ENCODE assay signal across 2 cellular contexts in the genomic region with DNA sequence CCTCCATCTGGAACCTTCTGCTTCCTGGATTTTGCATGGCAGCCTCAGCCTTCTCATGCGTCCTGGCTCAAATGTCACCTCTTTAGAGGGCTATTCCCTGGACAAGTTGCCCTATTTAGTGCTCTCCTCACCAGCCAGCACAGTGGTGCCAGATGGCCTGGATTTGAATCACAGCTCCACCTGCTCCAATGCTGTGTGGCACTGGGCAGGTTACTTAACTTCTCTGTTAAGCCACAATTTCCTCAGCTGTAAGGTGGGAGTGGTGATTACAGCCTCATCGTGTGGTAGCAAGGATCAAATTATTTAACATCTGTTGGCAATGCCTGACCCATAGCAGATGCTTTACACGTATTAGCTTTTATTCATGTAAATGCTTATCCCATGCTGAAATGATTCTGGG.
TF ChIP-seq lines count a peak whose summit lies in the region.

No MANE protein-coding gene starts in this region.

TF ChIP-seq in A549, 52 proteins besides CTCF, POLR2A, EP300 and RAD21:
- TF ChIP-seq ZFP36 (IDR thresholded peaks at IDR 0.05; ENCODE audit: borderline replicate concordance, partially characterized antibody) = peak; percentile 40
- no peak for TF ChIP-seq CEBPB (IDR thresholded peaks at IDR 0.05)

TF ChIP-seq in H1, 55 proteins besides CTCF, POLR2A, EP300 and RAD21:
- TF ChIP-seq POU5F1 (IDR thresholded peaks at IDR 0.05; ENCODE audit: low read depth, low read length) (no peak), KDM1A (IDR thresholded peaks at IDR 0.05; ENCODE audit: borderline replicate concordance, low read length) (peak; percentile 59; the same call in 1 of the 2 replicates)
